ENCODE assay signal across 18 cellular contexts in the genomic region with DNA sequence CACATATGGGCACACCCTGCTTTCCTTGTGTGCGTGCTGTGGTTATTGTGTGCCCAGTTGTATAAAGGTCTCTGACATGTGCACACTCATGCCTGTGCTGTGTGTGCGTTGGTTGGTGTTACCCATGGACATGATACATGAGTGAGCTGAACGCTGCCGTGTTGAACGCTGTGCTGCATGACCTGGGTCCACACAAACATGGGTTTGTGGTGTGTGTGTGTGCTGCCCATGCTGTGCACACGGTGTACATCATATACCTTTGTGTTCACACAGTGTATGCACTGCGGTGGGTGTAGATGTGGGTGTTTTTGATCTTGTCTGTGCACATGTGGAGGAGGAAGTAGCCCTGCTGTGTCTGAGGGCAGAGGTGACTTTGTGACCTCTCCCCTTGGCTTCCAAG. TPM values are rescaled to one million over a fixed set of nuclear protein-coding genes. Genes with fewer than 3 reads are reported as not detected.
"Had no signal": no experiment of that assay in that cellular context is flagged by ENCODE, and none has a peak within 500 bp of the region (broad histone marks: within the 10 kb centered on the region; RNA-seq: fewer than 3 reads in every experiment).

No MANE protein-coding gene starts in this region.

- ATAC-seq: activated CD4-positive, CD25-positive, alpha-beta regulatory T cell treated with anti-CD3 and anti-CD28 coated beads, Interleukin-2, amount 50 U/mL, for 24 hours; activated T-helper 17 cell treated with anti-CD3 and anti-CD28 coated beads, Interleukin-2, amount 50 U/mL, for 72 hours; esophagus mucosa; gastroesophageal sphincter; heart left ventricle; psoas muscle; right cardiac atrium had no signal

- DNase-seq: activated naive CD4-positive, alpha-beta T cell treated with anti-CD3 and anti-CD28 coated beads, Interleukin-2, amount 10 ng/mL, durations not matched to agents 7 days and 5 days; cerebellar nuclear complex; effector CD8-positive, alpha-beta T cell; heart left ventricle; nephron progenitor cell; psoas muscle; right cardiac atrium; stimulated activated CD4-positive, alpha-beta T cell treated with anti-CD3 and anti-CD28 coated beads, Interleukin-2, amount 100 ng/mL, for 24 hours; T1000 had no signal

- H3K27ac ChIP-seq: ascending aorta, gastroesophageal sphincter, heart left ventricle, left lung, psoas muscle, suprapubic skin, upper lobe of left lung had no signal

- H3K36me3 ChIP-seq: ascending aorta, heart left ventricle, left lung, suprapubic skin, upper lobe of left lung had no signal

- H3K4me1 ChIP-seq: ascending aorta, psoas muscle, suprapubic skin had no signal

- H3K27me3 ChIP-seq: ascending aorta, gastroesophageal sphincter, upper lobe of left lung had no signal

- H3K4me3 ChIP-seq: ascending aorta, gastroesophageal sphincter, heart left ventricle, left lung, psoas muscle, suprapubic skin, upper lobe of left lung had no signal

- H3K9me3 ChIP-seq: ascending aorta, gastroesophageal sphincter, left lung, psoas muscle, suprapubic skin, upper lobe of left lung had no signal

RNA-seq across cellular contexts. Expression of a gene that starts 54.4 kb away (rescaled TPM):
- total RNA-seq: skeletal muscle tissue had no signal
